ENCODE assay signal across 17 cellular contexts in the genomic region with DNA sequence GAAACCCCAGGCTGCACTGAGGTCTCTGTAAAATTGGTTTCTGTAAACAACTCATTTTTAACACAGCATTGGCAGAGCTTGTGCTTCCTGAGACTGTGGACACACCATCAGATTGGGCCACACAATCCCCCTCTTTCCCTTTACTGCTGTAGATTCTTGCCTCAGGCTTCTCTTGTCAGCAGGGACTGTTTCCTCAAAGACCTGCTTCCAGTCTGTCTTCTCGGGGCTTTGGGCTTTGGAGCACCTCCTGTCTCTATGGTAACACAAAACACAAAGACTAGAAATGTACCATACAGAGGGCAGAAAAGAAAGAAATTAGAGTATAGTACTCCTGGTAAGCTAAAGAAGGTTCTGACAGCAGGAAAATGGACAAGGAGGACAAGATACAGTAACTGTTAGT.
DNase-seq lines count a peak whose midpoint lies in the region; ATAC-seq, FAIRE-seq and TF ChIP-seq lines count a peak whose summit lies in the region.
"Had no signal": no experiment of that assay in that cellular context is flagged by ENCODE, and none has a peak within 500 bp of the region (broad histone marks: within the 10 kb centered on the region; RNA-seq: fewer than 3 reads in every experiment).

No MANE protein-coding gene starts in this region.

- H3K9me3 ChIP-seq in A673 (ENCODE audit: low read depth, low read length, poor library complexity, severe bottlenecking) (no peaks in the 10 kb centered on the region), HUES6 (ENCODE audit: control insufficient read depth, insufficient read depth, low read depth, low read length) (no peaks in the 10 kb centered on the region), mesenchymal stem cell (ENCODE audit: control insufficient read depth, low read length) (no peaks in the 10 kb centered on the region)

- H3K4me1 Mint-ChIP-seq in activated naive CD4-positive, alpha-beta T cell treated with anti-CD3 and anti-CD28 coated beads for 36 hours (ENCODE audit: low read depth) = no peaks in the 10 kb centered on the region
- H3K4me1 Mint-ChIP-seq: IgD-negative memory B cell had no signal

- H3K4me3 Mint-ChIP-seq in activated naive CD4-positive, alpha-beta T cell treated with anti-CD3 and anti-CD28 coated beads for 36 hours = no peak overlapping the region
- H3K4me3 Mint-ChIP-seq: CD14-positive monocyte, IgD-negative memory B cell had no signal

- H3K23ac ChIP-seq in mesenchymal stem cell (ENCODE audit: low read length in 2 of 2) = no peak overlapping the region

- ATAC-seq in SK-N-SH treated with all-trans-retinoic acid at 6 μM for 48 hours (peak; percentile 34; the same call in 1 of the 3 replicates), HG03439 (IDR thresholded peaks at IDR 0.05; ENCODE audit: unreplicated experiment) (no peak)
- ATAC-seq: Panc1, Right ventricle myocardium inferior had no signal

- CTCF ChIA-PET in A673 (lab: Charles Lee) = no interaction called here
- CTCF ChIA-PET in activated naive CD4-positive, alpha-beta T cell treated with anti-CD3 and anti-CD28 coated beads for 36 hours (lab: Charles Lee) = interaction anchor here (0.7 to 3.3 kb wide), 12 partner anchors 9 to 657 kb away, joined by 3 to 20 read pairs (median 5); no protein-coding TSS in a partner anchor

- H3K9ac ChIP-seq in HUES6 (ENCODE audit: low read length) (no peak overlapping the region), mesenchymal stem cell (ENCODE audit: low read length) (no peak overlapping the region)

- peaks cover 77% of the 10 kb centered on the region for H3K4me1 ChIP-seq in A673 (ENCODE audit: insufficient read depth, low read length, poor library complexity, severe bottlenecking)
- no peaks in the 10 kb centered on the region for H3K4me1 ChIP-seq in HUES6 (ENCODE audit: control insufficient read depth, insufficient read depth, low read length)
- H3K4me1 ChIP-seq in mesenchymal stem cell (ENCODE audit: control insufficient read depth, insufficient read depth, low read depth, low read length) = no peaks in the 10 kb centered on the region

- H3K27ac ChIP-seq in A673 (ENCODE audit: low read depth, low read length, poor library complexity, severe bottlenecking) (peak overlapping the region; percentile 88), HUES6 (ENCODE audit: low read depth, low read length) (peak overlapping the region; percentile 1; the same call in 1 of the 2 replicates), mesenchymal stem cell (ENCODE audit: low read length, poor library complexity, severe bottlenecking) (no peak overlapping the region)

- no peaks in the 10 kb centered on the region for H3K27me3 ChIP-seq in A673 (replicated peaks; ENCODE audit: insufficient read depth, low read depth, low read length, poor library complexity)
- H3K27me3 ChIP-seq in HUES6 (ENCODE audit: control insufficient read depth, insufficient read depth, low read length) = no peaks in the 10 kb centered on the region
- no peaks in the 10 kb centered on the region for H3K27me3 ChIP-seq in mesenchymal stem cell (ENCODE audit: control insufficient read depth in 1 of 2, insufficient read depth in 1 of 2, low read length in 2 of 2)

- FAIRE-seq in GM19239 (lab: Jason Lieb, UNC) = no peak

- H4K8ac ChIP-seq in mesenchymal stem cell (ENCODE audit: low read length) = no peak overlapping the region

- no peaks in the 10 kb centered on the region for H3K9me3 Mint-ChIP-seq in activated naive CD4-positive, alpha-beta T cell treated with anti-CD3 and anti-CD28 coated beads for 36 hours
- H3K9me3 Mint-ChIP-seq: CD14-positive monocyte, IgD-negative memory B cell had no signal

- no peak overlapping the region for H3K4ac ChIP-seq in mesenchymal stem cell (ENCODE audit: low read depth in 1 of 2, low read length in 2 of 2)

- no peak overlapping the region for H3K27ac Mint-ChIP-seq in activated naive CD4-positive, alpha-beta T cell treated with anti-CD3 and anti-CD28 coated beads for 36 hours
- H3K27ac Mint-ChIP-seq: CD14-positive monocyte, IgD-negative memory B cell had no signal

- intact Hi-C loops in A673 (cut with micrococcal nuclease; ENCODE audit: unreplicated experiment) = loop anchor here (2.0 to 10.0 kb wide), 8 partner anchors 136 to 714 kb away; no protein-coding TSS in a partner anchor
- intact Hi-C loops in activated naive CD4-positive, alpha-beta T cell treated with anti-CD3 and anti-CD28 coated beads for 36 hours (cut with micrococcal nuclease) = loop anchor here (5.0 to 10.0 kb wide), 2 partner anchors 224 to 548 kb away; no protein-coding TSS in a partner anchor

- no peak overlapping the region for H3K14ac ChIP-seq in mesenchymal stem cell (ENCODE audit: low read length in 2 of 2)

- POLR2A ChIA-PET in A673 (lab: Charles Lee; ENCODE audit: low non-redundant PET) = interaction anchor here (1.0 kb wide), 1 partner anchor 420 kb away, joined by 4 read pairs; no protein-coding TSS in a partner anchor

- H3K18ac ChIP-seq in mesenchymal stem cell (ENCODE audit: low read depth in 1 of 2, low read length in 2 of 2) = no peak overlapping the region

- H3K36me3 Mint-ChIP-seq in activated naive CD4-positive, alpha-beta T cell treated with anti-CD3 and anti-CD28 coated beads for 36 hours (ENCODE audit: low read depth) = no peaks in the 10 kb centered on the region
- H3K36me3 Mint-ChIP-seq: CD14-positive monocyte, IgD-negative memory B cell had no signal

- no peak overlapping the region for H2BK5ac ChIP-seq in mesenchymal stem cell (ENCODE audit: low read depth, low read length, poor library complexity, severe bottlenecking)

- H3K79me1 ChIP-seq in mesenchymal stem cell (replicated peaks; ENCODE audit: low read length, poor library complexity, severe bottlenecking) = peaks cover 6% of the 10 kb centered on the region

- TF ChIP-seq CTCF in A673 (conservative IDR thresholded peaks at IDR 0.05; ENCODE audit: low read depth, low read length) = no peak

- BruUV-seq in A673 (replicated peaks; lab: Mats Ljungman, UMichigan) = no TSS peak

- no peaks in the 10 kb centered on the region for H3K36me3 ChIP-seq in A673 (ENCODE audit: insufficient read depth, low read length, poor library complexity, severe bottlenecking)
- H3K36me3 ChIP-seq in HUES6 (ENCODE audit: control insufficient read depth, insufficient read depth, low read length) = no peaks in the 10 kb centered on the region
- no peaks in the 10 kb centered on the region for H3K36me3 ChIP-seq in mesenchymal stem cell (ENCODE audit: control insufficient read depth in 1 of 2, insufficient read depth in 2 of 2, low read depth in 1 of 2, low read length in 2 of 2)

- no peak overlapping the region for H2BK12ac ChIP-seq in mesenchymal stem cell (ENCODE audit: low read length in 2 of 2)

- no peak overlapping the region for H2BK15ac ChIP-seq in mesenchymal stem cell (ENCODE audit: low read depth, poor library complexity, severe bottlenecking)

- no peak overlapping the region for H2AFZ ChIP-seq in mesenchymal stem cell (ENCODE audit: low read depth, low read length)

- H4K91ac ChIP-seq in mesenchymal stem cell (ENCODE audit: low read length) = no peak overlapping the region

- no peaks in the 10 kb centered on the region for H3K27me3 Mint-ChIP-seq in activated naive CD4-positive, alpha-beta T cell treated with anti-CD3 and anti-CD28 coated beads for 36 hours (ENCODE audit: low read depth)
- H3K27me3 Mint-ChIP-seq: IgD-negative memory B cell had no signal

- no peak overlapping the region for H2AK5ac ChIP-seq in mesenchymal stem cell (ENCODE audit: low read length, severe bottlenecking)

- peak; percentile 74 for DNase-seq in A673 (ENCODE audit: low spot score)
- peak; percentile 17 for DNase-seq in mesenchymal stem cell
- no peak for DNase-seq in activated naive CD4-positive, alpha-beta T cell treated with anti-CD3 and anti-CD28 coated beads for 36 hours
- DNase-seq in occipital lobe (lab: John Stamatoyannopoulos, UW) = no peak
- DNase-seq in GM19239 (ENCODE audit: insufficient read length, low spot score) = no peak
- DNase-seq: COR-L47, H7, MV-4-11, NCI-H1436, NCI-H774 had no signal

- no peak overlapping the region for H3K4me2 ChIP-seq in mesenchymal stem cell (ENCODE audit: low read length, poor library complexity, severe bottlenecking)

- 0% methylated on average over 1 of the region's 1 CpG for WGBS in mesenchymal stem cell

- H2BK120ac ChIP-seq in mesenchymal stem cell (ENCODE audit: low read depth, low read length) = no peak overlapping the region

- H3K4me3 ChIP-seq in A673 (ENCODE audit: low read depth, low read length, poor library complexity, severe bottlenecking) (no peak overlapping the region), HUES6 (ENCODE audit: low read depth, low read length) (no peak overlapping the region), mesenchymal stem cell (ENCODE audit: insufficient read depth in 1 of 2, low read depth in 1 of 2, low read length in 2 of 2) (no peak overlapping the region)

TF ChIP-seq in SK-N-SH treated with all-trans-retinoic acid at 6 μM for 48 hours, 23 proteins besides CTCF, POLR2A, EP300 and RAD21 (continues in another document):
- TF ChIP-seq TCF4 (CRISPR knock-in tag; IDR thresholded peaks at IDR 0.05; ENCODE audit: borderline replicate concordance) (no peak), SNAI2 (CRISPR knock-in tag; IDR thresholded peaks at IDR 0.05) (no peak), BACH2 (CRISPR knock-in tag; IDR thresholded peaks at IDR 0.05; ENCODE audit: borderline replicate concordance) (no peak)
- TF ChIP-seq, protein P1, sequence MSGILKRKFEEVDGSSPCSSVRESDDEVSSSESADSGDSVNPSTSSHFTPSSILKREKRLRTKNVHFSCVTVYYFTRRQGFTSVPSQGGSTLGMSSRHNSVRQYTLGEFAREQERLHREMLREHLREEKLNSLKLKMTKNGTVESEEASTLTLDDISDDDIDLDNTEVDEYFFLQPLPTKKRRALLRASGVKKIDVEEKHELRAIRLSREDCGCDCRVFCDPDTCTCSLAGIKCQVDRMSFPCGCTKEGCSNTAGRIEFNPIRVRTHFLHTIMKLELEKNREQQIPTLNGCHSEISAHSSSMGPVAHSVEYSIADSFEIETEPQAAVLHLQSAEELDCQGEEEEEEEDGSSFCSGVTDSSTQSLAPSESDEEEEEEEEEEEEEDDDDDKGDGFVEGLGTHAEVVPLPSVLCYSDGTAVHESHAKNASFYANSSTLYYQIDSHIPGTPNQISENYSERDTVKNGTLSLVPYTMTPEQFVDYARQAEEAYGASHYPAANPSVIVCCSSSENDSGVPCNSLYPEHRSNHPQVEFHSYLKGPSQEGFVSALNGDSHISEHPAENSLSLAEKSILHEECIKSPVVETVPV (CRISPR knock-in tag; IDR thresholded peaks at IDR 0.05) = no peak
- TF ChIP-seq, protein P2, sequence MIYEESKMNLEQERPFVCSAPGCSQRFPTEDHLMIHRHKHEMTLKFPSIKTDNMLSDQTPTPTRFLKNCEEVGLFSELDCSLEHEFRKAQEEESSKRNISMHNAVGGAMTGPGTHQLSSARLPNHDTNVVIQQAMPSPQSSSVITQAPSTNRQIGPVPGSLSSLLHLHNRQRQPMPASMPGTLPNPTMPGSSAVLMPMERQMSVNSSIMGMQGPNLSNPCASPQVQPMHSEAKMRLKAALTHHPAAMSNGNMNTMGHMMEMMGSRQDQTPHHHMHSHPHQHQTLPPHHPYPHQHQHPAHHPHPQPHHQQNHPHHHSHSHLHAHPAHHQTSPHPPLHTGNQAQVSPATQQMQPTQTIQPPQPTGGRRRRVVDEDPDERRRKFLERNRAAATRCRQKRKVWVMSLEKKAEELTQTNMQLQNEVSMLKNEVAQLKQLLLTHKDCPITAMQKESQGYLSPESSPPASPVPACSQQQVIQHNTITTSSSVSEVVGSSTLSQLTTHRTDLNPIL (CRISPR knock-in tag; IDR thresholded peaks at IDR 0.05; ENCODE audit: low read depth) = no peak

Comparison
In these comparisons a context has a peak if more than half of its experiments do, and no peak if none do; other contexts are left out.
1. DNase-seq: peak in A673 (single experiment) and mesenchymal stem cell (single experiment); none in activated naive CD4-positive, alpha-beta T cell treated with anti-CD3 and anti-CD28 coated beads for 36 hours (single experiment), occipital lobe (single experiment) and GM19239 (single experiment).